8 cellular contexts compared by ENCODE assay signal in the genomic region with DNA sequence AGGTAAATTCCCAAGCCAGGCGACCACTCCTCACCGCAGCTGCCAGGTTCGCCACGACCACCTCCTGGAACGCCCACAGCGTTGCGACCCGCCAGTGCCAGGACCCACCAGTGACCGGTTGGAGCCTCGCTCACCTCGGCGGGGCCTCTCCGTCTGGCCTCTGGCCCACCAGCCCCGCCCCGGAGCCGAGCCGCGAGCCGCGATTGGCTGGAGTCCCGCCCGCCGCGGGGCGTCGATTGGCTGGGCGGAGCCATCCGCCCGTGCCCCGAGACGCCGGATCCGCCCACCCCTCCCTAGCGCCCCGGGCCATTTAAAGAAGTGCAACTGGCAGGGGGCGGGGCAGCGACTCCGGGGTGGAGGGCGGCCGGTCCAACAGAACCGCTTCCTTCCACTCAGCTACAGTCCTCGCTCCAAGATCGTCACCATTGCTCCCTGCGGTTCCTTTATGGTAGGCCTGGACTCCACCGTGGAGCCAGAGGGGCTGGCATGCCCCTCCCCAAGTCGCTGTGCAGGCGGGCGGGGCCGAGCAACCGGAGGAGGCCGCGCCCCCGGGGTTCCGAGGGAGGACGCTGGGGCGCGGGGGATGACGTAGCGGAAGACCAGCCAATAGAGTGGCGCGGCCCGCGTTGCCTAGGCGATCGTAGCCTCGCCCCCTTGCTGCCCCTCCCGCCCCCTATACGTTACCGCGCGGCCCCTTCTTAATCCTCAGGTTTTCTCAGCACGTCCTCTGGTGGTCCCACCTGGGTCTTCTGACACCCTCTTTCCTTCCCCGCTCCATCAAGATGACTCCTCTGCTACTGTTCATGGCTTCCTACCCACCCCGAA. TPM values are rescaled to one million over a fixed set of nuclear protein-coding genes. Genes with fewer than 3 reads are reported as not detected.
DNase-seq lines count a peak whose midpoint lies in the region; ATAC-seq and TF ChIP-seq lines count a peak whose summit lies in the region.

A gene with protein sequence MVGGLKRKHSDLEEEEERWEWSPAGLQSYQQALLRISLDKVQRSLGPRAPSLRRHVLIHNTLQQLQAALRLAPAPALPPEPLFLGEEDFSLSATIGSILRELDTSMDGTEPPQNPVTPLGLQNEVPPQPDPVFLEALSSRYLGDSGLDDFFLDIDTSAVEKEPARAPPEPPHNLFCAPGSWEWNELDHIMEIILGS (minus strand): TSS at position 155 of the 825 bp plus-strand sequence. CDS start 2,255 bp downstream, outside the sequence.

- peak; percentile 22 for TF ChIP-seq CTCF in kidney epithelial cell (IDR thresholded peaks at IDR 0.05; ENCODE audit: insufficient read depth, low read length, poor library complexity, severe bottlenecking)

- H3K36me3 ChIP-seq in kidney epithelial cell (ENCODE audit: control insufficient read depth, insufficient read depth, low read length) = peaks cover 1% of the 10 kb centered on the region

- peak; percentile 98 for DNase-seq in Ammon's horn (ENCODE audit: low spot score)
- peak; percentile 90 for DNase-seq in NCI-H446 treated with DMSO at 0.1 percent for 48 hours (lab: John Stamatoyannopoulos, UW)
- DNase-seq in cerebellar cortex (ENCODE audit: low spot score) = peak; percentile 94
- DNase-seq in kidney epithelial cell (ENCODE audit: low read depth) = peak; percentile 56
- peak; percentile 91 to 97 for DNase-seq in stimulated activated CD4-positive, alpha-beta T cell treated with anti-CD3 and anti-CD28 coated beads, Interleukin-15, amount 100 ng/mL, for 48 hours (ENCODE audit: low read depth in 2 of 2)

- H3K27me3 ChIP-seq in kidney epithelial cell (ENCODE audit: control insufficient read depth, insufficient read depth, low read length) = no peaks in the 10 kb centered on the region

- H3K4me3 ChIP-seq in kidney epithelial cell (ENCODE audit: low read depth, low read length) = peak within 1 kb of the TSS; percentile 59

- peak; percentile 71 for ATAC-seq in GM19043 (IDR thresholded peaks at IDR 0.05; ENCODE audit: low read depth, unreplicated experiment)
- ATAC-seq in HG03354 (IDR thresholded peaks at IDR 0.05; ENCODE audit: poor library complexity, severe bottlenecking, unreplicated experiment) = peak; percentile 65
- ATAC-seq in activated CD4-positive, CD25-positive, alpha-beta regulatory T cell treated with anti-CD3 and anti-CD28 coated beads, Interleukin-2, amount 50 U/mL, for 24 hours = peak; percentile 71 to 72

RNA-seq across cellular contexts. Expression of the gene that starts here (rescaled TPM):
- 11.4 and 12.9 TPM in 2 replicates for total RNA-seq in kidney epithelial cell

Comparison
In these comparisons a context has a peak if more than half of its experiments do, and no peak if none do; other contexts are left out.
1. Peak in every context shown above with its lines: DNase-seq, ATAC-seq and H3K4me3 ChIP-seq.